Comparison of ENCODE assay signal across 10 cellular contexts in genomic region chr20:49584418-49585382, GRCh38. TPM values are rescaled to one million over a fixed set of nuclear protein-coding genes. Genes with fewer than 3 reads are reported as not detected.
DNase-seq lines count a peak whose midpoint lies in the region; ATAC-seq and TF ChIP-seq lines count a peak whose summit lies in the region.
"Had no signal": no experiment of that assay in that cellular context is flagged by ENCODE, and none has a peak within 500 bp of the region (broad histone marks: within the 10 kb centered on the region; RNA-seq: fewer than 3 reads in every experiment).

No MANE protein-coding gene starts in this region.

- no peaks in the 10 kb centered on the region for H3K9me2 ChIP-seq in PC-9 (ENCODE audit: insufficient read depth)

- CTCF ChIA-PET in HEK293 (lab: Yijun Ruan, JAX) (interaction anchor here (0.5 to 1.0 kb wide), 2 partner anchors 22 to 43 kb away, joined by 3 to 4 read pairs; no protein-coding TSS in a partner anchor), PC-9 (lab: Charles Lee) (interaction anchor here (0.5 to 1.9 kb wide), 4 partner anchors 19 to 385 kb away, joined by 3 to 7 read pairs (median 4); no protein-coding TSS in a partner anchor)

- ATAC-seq in HG03520 (IDR thresholded peaks at IDR 0.05; ENCODE audit: unreplicated experiment) (no peak), HG03442 (IDR thresholded peaks at IDR 0.05; ENCODE audit: unreplicated experiment) (no peak)

- peaks cover 0 to 2% (median 0%) of the 10 kb centered on the region in 6 donors for H3K9me3 Mint-ChIP-seq in immature natural killer cell

- POLR2A ChIA-PET in HEK293 (lab: Yijun Ruan, JAX) (no interaction called here), PC-9 (lab: Charles Lee; ENCODE audit: unreplicated experiment) (interaction anchor here (0.6 to 0.9 kb wide), 2 partner anchors 10 to 14 kb away, joined by 5 read pairs; no protein-coding TSS in a partner anchor)

- H3K9ac ChIP-seq in rectal smooth muscle tissue (ENCODE audit: low read length): no peak overlapping the region

- no peaks in the 10 kb centered on the region for H3K36me3 ChIP-seq in HEK293 (ENCODE audit: control insufficient read depth in 2 of 2, insufficient read depth in 1 of 2, low read length in 2 of 2)
- H3K36me3 ChIP-seq in PC-9 (ENCODE audit: low read depth): no peaks in the 10 kb centered on the region; the same call in 1 of the 2 replicates
- H3K36me3 ChIP-seq in rectal smooth muscle tissue (ENCODE audit: control insufficient read depth, insufficient read depth, low read length): no peaks in the 10 kb centered on the region
- no peaks in the 10 kb centered on the region for H3K36me3 ChIP-seq in spleen

- peaks cover under 1% of the 10 kb centered on the region; the same call in 1 of the 2 replicates for H3K79me2 ChIP-seq in PC-9 (ENCODE audit: low read depth)

- TF ChIP-seq CTCF in HEK293 (tag by site-specific recombination; IDR thresholded peaks at IDR 0.05): no peak
- no peak for TF ChIP-seq CTCF in PC-9 (conservative IDR thresholded peaks at IDR 0.05)
- TF ChIP-seq CTCF in spleen (IDR thresholded peaks at IDR 0.05 in 8 of 11, conservative IDR thresholded peaks at IDR 0.05 in 3 of 11): no peak

- peaks cover 4 to 11% (median 9%) of the 10 kb centered on the region in 3 donors for H3K27me3 Mint-ChIP-seq in immature natural killer cell (ENCODE audit: low read depth in 3 of 3)

- peaks cover 76% of the 10 kb centered on the region for H3F3A ChIP-seq in PC-9 (ENCODE audit: insufficient read depth, low read depth)

- H2AFZ ChIP-seq in PC-9: no peak overlapping the region; the same call in 1 of the 2 replicates

- H3K27ac ChIP-seq in HEK293 (ENCODE audit: extremely low read depth, low read depth, low read length) (no peak overlapping the region), PC-9 (peak overlapping the region; percentile 94), rectal smooth muscle tissue (ENCODE audit: low read depth, low read length) (peak overlapping the region; percentile 67), spleen (no peak overlapping the region)

- H3K27ac Mint-ChIP-seq in immature natural killer cell: peak overlapping the region in 5 of 6 donors; percentile 32 to 91 (median 88)

- peaks cover 11 to 26% of the 10 kb centered on the region in 2 donors for H3K4me1 Mint-ChIP-seq in immature natural killer cell

- H4K20me1 ChIP-seq in PC-9 (ENCODE audit: insufficient read depth): no peaks in the 10 kb centered on the region

- H3K27me3 ChIP-seq in PC-9 (ENCODE audit: insufficient read depth, low read depth): no peaks in the 10 kb centered on the region
- H3K27me3 ChIP-seq in rectal smooth muscle tissue (ENCODE audit: control insufficient read depth, insufficient read depth, low read length): no peaks in the 10 kb centered on the region
- peaks cover 0 to 19% (median 0%) of the 10 kb centered on the region in 7 donors for H3K27me3 ChIP-seq in spleen (replicated peaks in 1 of 7)

- no peak overlapping the region for H3K4me3 ChIP-seq in HEK293 (ENCODE audit: low read depth, low read length)
- H3K4me3 ChIP-seq in PC-9: peak overlapping the region; percentile 15; the same call in 1 of the 2 replicates
- no peak overlapping the region for H3K4me3 ChIP-seq in rectal smooth muscle tissue (ENCODE audit: low read length)
- no peak overlapping the region for H3K4me3 ChIP-seq in spleen

- H3K9me3 ChIP-seq in HEK293 (ENCODE audit: control insufficient read depth, insufficient read depth, low read depth, low read length) (no peaks in the 10 kb centered on the region), PC-9 (ENCODE audit: insufficient read depth, low read depth) (peaks cover 7% of the 10 kb centered on the region), spleen (peaks cover 0 to 13% (median 10%) of the 10 kb centered on the region in 8 donors)

- DNase-seq in PC-9: peak; percentile 71 to 85
- DNase-seq in immature natural killer cell: peak; percentile 13 to 45 (median 17)
- no peak for DNase-seq in spleen
- DNase-seq in GDM1 (lab: John Stamatoyannopoulos, UW): no peak
- DNase-seq: effector memory CD4-positive, alpha-beta T cell; Kasumi-1 had no signal

- H3K4me1 ChIP-seq in HEK293 (ENCODE audit: control insufficient read depth, insufficient read depth, low read length) (no peaks in the 10 kb centered on the region), PC-9 (replicated peaks; ENCODE audit: insufficient read depth) (peaks cover 97% of the 10 kb centered on the region), rectal smooth muscle tissue (ENCODE audit: control insufficient read depth, insufficient read depth, low read length) (peaks cover 25% of the 10 kb centered on the region), spleen (peaks cover 0 to 11% (median 0%) of the 10 kb centered on the region in 6 donors)

- 69 to 78% (median 71%) methylated on average over 14 of the region's 14 CpGs for WGBS in spleen, 5 donors

- intact Hi-C loops in PC-9 (cut with micrococcal nuclease; ENCODE audit: unreplicated experiment): no loop called here
- intact Hi-C loops in spleen (cut with DNase I; ENCODE audit: low total_unique reads): no loop called here

- no peak for TF ChIP-seq POLR2A in spleen (IDR thresholded peaks at IDR 0.05)

- H3K4me3 Mint-ChIP-seq in immature natural killer cell: peak overlapping the region; percentile 40 to 78 (median 46)

- peak overlapping the region; percentile 53 for H3K4me2 ChIP-seq in PC-9

- BruUV-seq in PC-9 (replicated peaks; lab: Mats Ljungman, UMichigan): TSS peak; percentile 90

- peaks cover 0 to 4% (median 0%) of the 10 kb centered on the region in 3 donors for H3K36me3 Mint-ChIP-seq in immature natural killer cell

TF ChIP-seq in HEK293, 187 proteins besides CTCF, POLR2A, EP300 and RAD21:
- no peak for TF ChIP-seq ZSCAN30 (tag by site-specific recombination; IDR thresholded peaks at IDR 0.05)
- TF ChIP-seq ZFHX2 (tag by site-specific recombination; conservative IDR thresholded peaks at IDR 0.05): peak; percentile 60
- TF ChIP-seq EGR2 (tag by site-specific recombination; IDR thresholded peaks at IDR 0.05; ENCODE audit: low read depth): peak; percentile 86

RNA-seq across cellular contexts. Expression of gene PTGIS, which starts 16.8 kb away (rescaled TPM):
- total RNA-seq in PC-9 (2021): 26.9 and 30.3 TPM in 2 replicates
- not detected for polyA plus RNA-seq in immature natural killer cell
- 1 to 10 TPM in 3 of 7 donors, under 1 TPM in 4; 0.34 to 1.6 (median 0.98) TPM for total RNA-seq in spleen
- polyA plus RNA-seq in spleen: 1 to 10 TPM in 1 of 3 donors, under 1 TPM in 2; 0.15 to 1.5 (median 0.86) TPM

Comparison
In these comparisons a context has a peak if more than half of its experiments do, and no peak if none do; other contexts are left out.
1. H3K27ac ChIP-seq: peak in PC-9 (single experiment) and rectal smooth muscle tissue (single experiment); none in HEK293 (single experiment) and spleen (0 of 8).
2. DNase-seq: peak in PC-9 (2 of 2) and immature natural killer cell (3 of 3); none in spleen (single experiment) and GDM1 (single experiment).
3. RNA of gene PTGIS, which starts 16.8 kb away (total RNA-seq): 26.9 to 30.3 TPM in PC-9; 0.34 to 1.6 TPM in spleen; every median in the first group is over 10 times any median in the second.